ENCODE assay signal across 8 cellular contexts in the genomic region with DNA sequence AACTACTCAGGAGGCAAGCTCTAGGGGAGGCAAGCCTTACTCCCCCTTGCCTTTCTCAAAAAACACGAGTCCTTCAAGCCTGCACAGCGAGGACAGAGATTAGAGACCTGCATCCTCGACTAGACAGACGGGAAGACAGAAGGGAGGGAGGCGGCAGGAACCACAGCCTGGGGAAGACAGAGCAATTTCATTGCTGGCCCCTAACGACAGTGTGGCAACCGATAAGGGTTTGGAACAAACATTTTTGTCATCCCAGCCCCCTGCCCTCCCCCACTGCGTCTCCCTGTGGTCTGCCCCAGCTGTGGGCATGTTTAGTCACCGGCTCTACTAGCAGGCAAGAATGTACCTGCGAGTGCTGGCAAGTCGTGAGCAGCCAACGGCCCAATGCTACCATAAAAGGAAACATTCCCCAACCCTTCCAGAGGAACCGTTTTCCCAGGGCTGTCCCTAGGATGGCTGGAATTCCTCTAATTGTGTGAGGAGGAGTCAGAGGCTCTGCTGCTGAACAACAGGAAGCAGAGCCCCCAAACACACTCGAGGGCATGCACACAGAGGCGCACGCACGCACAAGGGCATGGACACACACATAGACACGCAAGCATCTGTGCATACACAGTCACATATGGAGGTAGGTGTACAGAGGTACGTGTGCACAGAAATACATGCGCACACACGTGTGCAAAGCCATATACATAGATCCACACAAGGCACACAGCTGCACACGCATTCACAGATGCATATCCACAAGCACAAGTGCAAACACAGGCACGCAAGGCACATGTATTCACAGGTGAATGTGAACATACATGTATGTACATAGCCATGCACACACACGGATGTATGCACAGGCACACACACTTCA. TPM values are rescaled to one million over a fixed set of nuclear protein-coding genes. Genes with fewer than 3 reads are reported as not detected.
DNase-seq lines count a peak whose midpoint lies in the region; ATAC-seq and TF ChIP-seq lines count a peak whose summit lies in the region.

No MANE protein-coding gene starts in this region.

- POLR2A ChIA-PET in activated naive CD8-positive, alpha-beta T cell treated with anti-CD3 and anti-CD28 coated beads, Interleukin-2, amount 10 ng/mL, durations not matched to agents 7 days and 5 days (lab: Charles Lee), result interaction anchor here (0.6 to 2.3 kb wide), 12 partner anchors 8 to 177 kb away, joined by 3 to 7 read pairs (median 4); a partner anchor contains a TSS

- H3K36me3 ChIP-seq in sigmoid colon, result peaks cover 13 to 34% (median 23%) of the 10 kb centered on the region in 4 donors

- WGBS in right cardiac atrium, result 16% methylated on average over 24 of the region's 24 CpGs
- 30 to 32% methylated on average over 24 of the region's 24 CpGs for WGBS in sigmoid colon, 2 donors

- H3K27me3 ChIP-seq in right cardiac atrium (ENCODE audit: control insufficient read depth, insufficient read depth), result no peaks in the 10 kb centered on the region
- no peaks in the 10 kb centered on the region for H3K27me3 ChIP-seq in sigmoid colon

- peak; percentile 21 for ATAC-seq in activated naive CD8-positive, alpha-beta T cell treated with anti-CD3 and anti-CD28 coated beads, Interleukin-2, amount 10 ng/mL, durations not matched to agents 7 days and 5 days (ENCODE audit: low read depth)
- peak; percentile 5 to 38 for ATAC-seq in right cardiac atrium
- ATAC-seq in GM18498 (IDR thresholded peaks at IDR 0.05; ENCODE audit: unreplicated experiment), result no peak

- H3K4me1 Mint-ChIP-seq in activated naive CD8-positive, alpha-beta T cell treated with anti-CD3 and anti-CD28 coated beads, Interleukin-2, amount 10 ng/mL, durations not matched to agents 7 days and 5 days, result peaks cover 74% of the 10 kb centered on the region

- TF ChIP-seq EP300 in sigmoid colon (IDR thresholded peaks at IDR 0.05), result peak in 3 of 4 donors; percentile 37 to 94 (median 85)

- DNase-seq in HPDE6-E6E7 (ENCODE audit: extremely low spot score) (peak; percentile 80), SW480 (ENCODE audit: low spot score) (peak; percentile 99), right cardiac atrium (peak; percentile 65 to 82 (median 79)), sigmoid colon (no peak), putamen (ENCODE audit: low spot score) (no peak)
- peak; percentile 72 for DNase-seq in activated naive CD8-positive, alpha-beta T cell treated with anti-CD3 and anti-CD28 coated beads, Interleukin-2, amount 10 ng/mL, durations not matched to agents 7 days and 5 days

- H3K9me3 Mint-ChIP-seq in activated naive CD8-positive, alpha-beta T cell treated with anti-CD3 and anti-CD28 coated beads, Interleukin-2, amount 10 ng/mL, durations not matched to agents 7 days and 5 days, result no peaks in the 10 kb centered on the region

- peaks cover 61% of the 10 kb centered on the region for H3K36me3 Mint-ChIP-seq in activated naive CD8-positive, alpha-beta T cell treated with anti-CD3 and anti-CD28 coated beads, Interleukin-2, amount 10 ng/mL, durations not matched to agents 7 days and 5 days

- H3K4me3 Mint-ChIP-seq in activated naive CD8-positive, alpha-beta T cell treated with anti-CD3 and anti-CD28 coated beads, Interleukin-2, amount 10 ng/mL, durations not matched to agents 7 days and 5 days, result peak overlapping the region; percentile 90

- H3K27ac Mint-ChIP-seq in activated naive CD8-positive, alpha-beta T cell treated with anti-CD3 and anti-CD28 coated beads, Interleukin-2, amount 10 ng/mL, durations not matched to agents 7 days and 5 days, result peak overlapping the region; percentile 98

- H3K4me3 ChIP-seq in right cardiac atrium (ENCODE audit: low read length) (no peak overlapping the region), sigmoid colon (peak overlapping the region in 3 of 4 donors; percentile 7 to 32 (median 11))

- no peaks in the 10 kb centered on the region for H3K27me3 Mint-ChIP-seq in activated naive CD8-positive, alpha-beta T cell treated with anti-CD3 and anti-CD28 coated beads, Interleukin-2, amount 10 ng/mL, durations not matched to agents 7 days and 5 days

- no peak for TF ChIP-seq CTCF in 22Rv1 (IDR thresholded peaks at IDR 0.05)
- no peak for TF ChIP-seq CTCF in sigmoid colon (IDR thresholded peaks at IDR 0.05)

- TF ChIP-seq POLR2A in sigmoid colon (IDR thresholded peaks at IDR 0.05), result peak in 1 of 2 donors; percentile 18

- intact Hi-C loops in right cardiac atrium (cut with DNase I), result loop anchor here (5.0 to 10.0 kb wide), 4 partner anchors 33 to 58 kb away; a partner anchor contains a TSS
- intact Hi-C loops in sigmoid colon (cut with DNase I), result loop anchor here (2.0 to 5.0 kb wide), 2 partner anchors 57 to 138 kb away; a partner anchor contains a TSS

- H3K4me1 ChIP-seq in right cardiac atrium (ENCODE audit: control insufficient read depth, insufficient read depth, low read length) (peaks cover 74% of the 10 kb centered on the region), sigmoid colon (peaks cover 4 to 100% (median 100%) of the 10 kb centered on the region in 4 donors)

- H3K27ac ChIP-seq in 22Rv1 (peak overlapping the region; percentile 70), right cardiac atrium (ENCODE audit: low read length) (peak overlapping the region; percentile 99), sigmoid colon (peak overlapping the region; percentile 96 to 100 (median 99))

- H3K9me3 ChIP-seq in right cardiac atrium (ENCODE audit: control insufficient read depth, low read length) (no peaks in the 10 kb centered on the region), sigmoid colon (no peaks in the 10 kb centered on the region)

RNA-seq across cellular contexts. Expression of a gene that starts 58.3 kb away (rescaled TPM):
- total RNA-seq in activated naive CD8-positive, alpha-beta T cell treated with anti-CD3 and anti-CD28 coated beads, Interleukin-2, amount 10 ng/mL, durations not matched to agents 7 days and 5 days, result 100 to 1,000 TPM; 803 to 821 TPM
- total RNA-seq in right cardiac atrium (100 to 1,000 TPM; 140 to 224 (median 163) TPM), sigmoid colon (100 to 1,000 TPM; 147 to 273 (median 184) TPM)
- polyA plus RNA-seq in right cardiac atrium (92.5 TPM), sigmoid colon (100 to 1,000 TPM in 1 of 3 donors, 10 to 100 TPM in 2; 63.7 to 307 (median 88.3) TPM)

Comparison
In these comparisons a context has a peak if more than half of its experiments do, and no peak if none do; other contexts are left out.
1. DNase-seq: peak in HPDE6-E6E7 (single experiment), SW480 (single experiment), activated naive CD8-positive, alpha-beta T cell treated with anti-CD3 and anti-CD28 coated beads, Interleukin-2, amount 10 ng/mL, durations not matched to agents 7 days and 5 days (single experiment) and right cardiac atrium (3 of 3); none in sigmoid colon (single experiment) and putamen (single experiment).
2. Peak in every context shown above with its lines, with median percentiles within 50 percentile points of each other: H3K27ac ChIP-seq.